16 cellular contexts compared by ENCODE assay signal in genomic region chr12:104929368-104929767, GRCh38.
"Had no signal": no experiment of that assay in that cellular context is flagged by ENCODE, and none has a peak within 500 bp of the region (broad histone marks: within the 10 kb centered on the region; RNA-seq: fewer than 3 reads in every experiment).

No MANE protein-coding gene starts in this region.

- H3K27ac ChIP-seq: lower lobe of right lung, neural progenitor cell, psoas muscle, right lobe of liver, spleen, stomach, testis, upper lobe of right lung had no signal

- H3K27me3 ChIP-seq: neural progenitor cell, right lobe of liver, spleen, stomach, testis, upper lobe of right lung had no signal

- H3K27ac Mint-ChIP-seq: effector memory CD8-positive, alpha-beta T cell; mesothelial cell of epicardium; neural progenitor cell had no signal

- H3K9me3 Mint-ChIP-seq: effector memory CD8-positive, alpha-beta T cell; neural progenitor cell had no signal

- H3K4me3 Mint-ChIP-seq: effector memory CD8-positive, alpha-beta T cell; mesothelial cell of epicardium; neural progenitor cell had no signal

- H3K4me1 Mint-ChIP-seq: mesothelial cell of epicardium, neural progenitor cell had no signal

- H3K9me3 ChIP-seq: lower lobe of right lung, psoas muscle, right lobe of liver, spleen, stomach, testis, upper lobe of right lung had no signal

- H3K27me3 Mint-ChIP-seq: effector memory CD8-positive, alpha-beta T cell had no signal

- H3K4me1 ChIP-seq: lower lobe of right lung, neural progenitor cell, psoas muscle, spleen, testis, upper lobe of right lung had no signal

- H3K36me3 Mint-ChIP-seq: mesothelial cell of epicardium, neural progenitor cell had no signal

- DNase-seq: activated CD4-positive, alpha-beta T cell treated with anti-CD3 and anti-CD28 coated beads, Interleukin-2, amount 50 U/mL, for 1 hour; activated T-cell treated with anti-CD3 and anti-CD28 coated beads, Interleukin-2, amount 50 U/mL, for 48 hours; dermis blood vessel endothelial cell; effector memory CD8-positive, alpha-beta T cell; foreskin melanocyte; lower lobe of right lung; psoas muscle; right lobe of liver; spleen; stomach; T-helper 2 cell; testis; upper lobe of right lung had no signal

- ATAC-seq: effector memory CD8-positive, alpha-beta T cell; lower lobe of right lung; psoas muscle; SK-N-SH treated with all-trans-retinoic acid at 6 μM for 48 hours; upper lobe of right lung had no signal
